In genomic region chr1:172108494-172108893, GRCh38 we compare ENCODE assay signal across 24 cellular contexts.
DNase-seq lines count a peak whose midpoint lies in the region; ATAC-seq and TF ChIP-seq lines count a peak whose summit lies in the region.
"Had no signal": no experiment of that assay in that cellular context is flagged by ENCODE, and none has a peak within 500 bp of the region (broad histone marks: within the 10 kb centered on the region; RNA-seq: fewer than 3 reads in every experiment).

No MANE protein-coding gene starts in this region.

- no peaks in the 10 kb centered on the region for H3K4me1 ChIP-seq in smooth muscle cell (ENCODE audit: low read depth)
- peaks cover 0 to 11% (median 0%) of the 10 kb centered on the region in 4 donors for H3K4me1 ChIP-seq in upper lobe of left lung
- H3K4me1 ChIP-seq: right atrium auricular region had no signal

- no peak overlapping the region for H3K27ac ChIP-seq in smooth muscle cell (ENCODE audit: low read depth)
- peak overlapping the region in 2 of 4 donors; percentile 46 to 55 for H3K27ac ChIP-seq in upper lobe of left lung
- H3K27ac ChIP-seq: right atrium auricular region had no signal

- H4K20me1 ChIP-seq in smooth muscle cell (ENCODE audit: low read depth), result no peaks in the 10 kb centered on the region

- TF ChIP-seq CTCF in epithelial cell of esophagus (IDR thresholded peaks at IDR 0.05; ENCODE audit: insufficient read depth, low read depth, low read length, missing control alignments) (no peak), smooth muscle cell (IDR thresholded peaks at IDR 0.05; ENCODE audit: borderline replicate concordance, insufficient read depth, poor library complexity, severe bottlenecking) (no peak), upper lobe of left lung (IDR thresholded peaks at IDR 0.05) (no peak)

- H3K79me2 ChIP-seq in smooth muscle cell (ENCODE audit: low read depth), result no peaks in the 10 kb centered on the region

- no peak overlapping the region for H3K9ac ChIP-seq in smooth muscle cell (ENCODE audit: low read depth)

- peak overlapping the region; percentile 61 for H3K4me2 ChIP-seq in smooth muscle cell

- TF ChIP-seq EP300 in upper lobe of left lung (IDR thresholded peaks at IDR 0.05), result no peak

- no peaks in the 10 kb centered on the region for H3K9me3 ChIP-seq in smooth muscle cell (replicated peaks; ENCODE audit: low read depth)
- H3K9me3 ChIP-seq in upper lobe of left lung, result no peaks in the 10 kb centered on the region
- H3K9me3 ChIP-seq: right atrium auricular region had no signal

- no peaks in the 10 kb centered on the region for H3K27me3 ChIP-seq in smooth muscle cell (ENCODE audit: low read depth)
- no peaks in the 10 kb centered on the region for H3K27me3 ChIP-seq in upper lobe of left lung
- H3K27me3 ChIP-seq: right atrium auricular region had no signal

- TF ChIP-seq POLR2A in upper lobe of left lung (IDR thresholded peaks at IDR 0.05), result no peak

- H3K36me3 ChIP-seq in smooth muscle cell (ENCODE audit: low read depth) (no peaks in the 10 kb centered on the region), upper lobe of left lung (no peaks in the 10 kb centered on the region)
- H3K36me3 ChIP-seq: right atrium auricular region had no signal

- no peak overlapping the region for H2AFZ ChIP-seq in smooth muscle cell (ENCODE audit: low read depth)

- no peak for ATAC-seq in upper lobe of left lung (ENCODE audit: low FRiP score in 2 of 2)
- ATAC-seq: activated CD8-positive, alpha-beta T cell treated with anti-CD3 and anti-CD28 coated beads, Interleukin-2, amount 10 ng/mL, durations not matched to agents 7 days and 5 days; activated T-cell treated with anti-CD3 and anti-CD28 coated beads, Interleukin-2, amount 50 U/mL, for 4 hours; K562; stimulated activated memory B cell treated with anti-CD40 and anti-IgM and Interleukin-4, amounts not matched to agents 10 μg/mL and 1 μg/mL and 100 μg/mL, for 72 hours; WTC11 had no signal

- H3K4me3 ChIP-seq in epithelial cell of esophagus (ENCODE audit: low read length) (no peak overlapping the region), smooth muscle cell (no peak overlapping the region), upper lobe of left lung (no peak overlapping the region)
- H3K4me3 ChIP-seq: K562, lung, right atrium auricular region had no signal

- DNase-seq in EL (peak; percentile 51), NCI-H226 (peak; percentile 21), epithelial cell of esophagus (ENCODE audit: low read depth) (peak; percentile 31), smooth muscle cell (lab: John Stamatoyannopoulos, UW; ENCODE audit: unreplicated experiment) (no peak), NCI-H1092 (lab: John Stamatoyannopoulos, UW) (no peak), upper lobe of left lung (no peak)
- DNase-seq in activated CD4-positive, CD25-positive, alpha-beta regulatory T cell treated with anti-CD3 and anti-CD28 coated beads, Interleukin-2, amount 50 U/mL, for 72 hours, result no peak
- DNase-seq: activated CD8-positive, alpha-beta T cell treated with anti-CD3 and anti-CD28 coated beads, Interleukin-2, amount 10 ng/mL, durations not matched to agents 7 days and 5 days; activated T-cell treated with anti-CD3 and anti-CD28 coated beads, Interleukin-2, amount 50 U/mL, for 4 hours; endodermal cell; H7; hypothalamus; islet precursor cell; MV-4-11; NCI-H2029; NCI-H510A treated with DMSO at 0.1 percent for 48 hours; occipital lobe; SIG-M5; T-helper 2 cell had no signal

- peaks cover 11% of the 10 kb centered on the region for H3F3A ChIP-seq in smooth muscle cell (ENCODE audit: low read depth)

Comparison
In these comparisons a context has a peak if more than half of its experiments do, and no peak if none do; other contexts are left out.
1. DNase-seq: peak in EL (single experiment), NCI-H226 (single experiment) and epithelial cell of esophagus (single experiment); none in smooth muscle cell (single experiment), NCI-H1092 (single experiment), upper lobe of left lung (0 of 2) and activated CD4-positive, CD25-positive, alpha-beta regulatory T cell treated with anti-CD3 and anti-CD28 coated beads, Interleukin-2, amount 50 U/mL, for 72 hours (single experiment).